In the genomic region with DNA sequence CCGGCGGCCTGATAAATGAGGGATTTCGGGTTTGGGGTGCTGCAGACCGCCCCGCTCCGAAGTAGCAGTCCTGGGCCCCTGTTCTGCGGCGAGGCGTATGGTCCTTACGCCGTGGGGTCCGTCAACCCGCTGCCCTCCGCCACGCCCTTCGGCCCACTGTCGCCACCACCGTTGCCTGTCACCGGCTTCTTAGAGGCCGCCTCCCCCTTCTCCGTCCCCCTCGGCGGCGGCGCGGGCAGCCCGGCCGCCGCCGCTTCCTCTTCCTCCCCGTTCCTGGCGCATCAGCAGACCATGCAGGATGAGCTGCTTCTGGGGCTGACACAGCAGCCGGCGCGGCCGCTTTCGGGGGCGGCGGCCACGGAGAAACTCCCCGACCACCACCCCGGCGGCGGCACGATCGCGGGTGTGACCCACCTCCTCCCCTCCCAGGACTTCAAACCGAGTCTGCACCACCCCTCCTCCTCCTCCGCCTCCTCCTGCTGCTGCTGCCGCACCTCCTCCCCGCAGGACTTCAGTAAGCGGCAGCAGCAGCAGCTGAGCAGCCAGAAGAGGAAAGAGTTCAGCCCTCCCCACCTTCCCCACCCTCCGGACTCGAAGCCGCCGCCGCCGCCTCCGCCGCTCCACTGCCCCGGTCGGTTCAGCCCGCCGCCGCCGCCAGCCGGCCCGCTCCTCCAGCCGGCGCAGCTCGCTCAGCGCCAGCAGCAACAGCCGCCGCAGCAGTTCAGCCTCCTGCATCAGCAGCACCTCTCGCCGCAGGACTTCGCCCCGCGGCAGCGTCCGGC, we compare ENCODE assay signal across 8 cellular contexts. TPM values are rescaled to one million over a fixed set of nuclear protein-coding genes. Genes with fewer than 3 reads are reported as not detected.
DNase-seq lines count a peak whose midpoint lies in the region; ATAC-seq and TF ChIP-seq lines count a peak whose summit lies in the region.

No MANE protein-coding gene starts in this region.

- peak overlapping the region; percentile 96 for H3K4me2 ChIP-seq in GM23338

- ATAC-seq in GM23338, result peak; percentile 13
- peak; percentile 11 to 52 (median 37) for ATAC-seq in heart left ventricle
- peak; percentile 67 to 73 for ATAC-seq in upper lobe of left lung (ENCODE audit: low FRiP score in 2 of 2)

- H3K27ac ChIP-seq in GM23338 (ENCODE audit: low read depth) (no peak overlapping the region), heart left ventricle (peak overlapping the region; percentile 98 to 100 (median 100)), upper lobe of left lung (peak overlapping the region; percentile 99 to 100 (median 100))

- H3K9me3 ChIP-seq in adipocyte (ENCODE audit: control insufficient read depth, low read length) (no peaks in the 10 kb centered on the region), heart left ventricle (no peaks in the 10 kb centered on the region), upper lobe of left lung (no peaks in the 10 kb centered on the region)

- DNase-seq in ELR (ENCODE audit: low read depth), result peak; percentile 71
- peak; percentile 60 for DNase-seq in GM23338 (ENCODE audit: low spot score)
- DNase-seq in Kasumi-1 (lab: John Stamatoyannopoulos, UW), result peak; percentile 76 to 85
- peak; percentile 70 for DNase-seq in SW480 (ENCODE audit: low spot score)
- peak; percentile 84 for DNase-seq in adipocyte (ENCODE audit: low read depth)
- DNase-seq in heart left ventricle, result peak; percentile 76 to 91 (median 85)
- peak; percentile 59 to 97 (median 76) for DNase-seq in posterior cingulate gyrus
- DNase-seq in upper lobe of left lung, result peak; percentile 79 to 95

- H4K20me1 ChIP-seq in GM23338 (replicated peaks; ENCODE audit: insufficient read depth), result no peaks in the 10 kb centered on the region

- H3K4me3 ChIP-seq in GM23338 (peak overlapping the region; percentile 91), adipocyte (ENCODE audit: low read length) (peak overlapping the region; percentile 98), heart left ventricle (peak overlapping the region; percentile 59 to 99 (median 92)), upper lobe of left lung (peak overlapping the region; percentile 72 to 92 (median 92))

- H3K27me3 Mint-ChIP-seq in GM23338 (ENCODE audit: insufficient read depth, low read depth, poor library complexity), result peaks cover 14% of the 10 kb centered on the region

- TF ChIP-seq POLR2A in heart left ventricle (IDR thresholded peaks at IDR 0.05) (peak in 1 of 2 donors; percentile 38), upper lobe of left lung (IDR thresholded peaks at IDR 0.05) (peak in 2 of 4 donors; percentile 45 to 73)

- peaks cover 35% of the 10 kb centered on the region for H3K4me1 ChIP-seq in GM23338 (ENCODE audit: insufficient read depth)
- peaks cover 27% of the 10 kb centered on the region for H3K4me1 ChIP-seq in adipocyte (ENCODE audit: control insufficient read depth, insufficient read depth, low read length)
- peaks cover 0 to 35% (median 24%) of the 10 kb centered on the region in 12 donors for H3K4me1 ChIP-seq in heart left ventricle
- peaks cover 13 to 32% (median 20%) of the 10 kb centered on the region in 4 donors for H3K4me1 ChIP-seq in upper lobe of left lung

- peaks cover 37% of the 10 kb centered on the region for H3K4me1 Mint-ChIP-seq in GM23338

- no peaks in the 10 kb centered on the region for H3F3A ChIP-seq in GM23338 (replicated peaks; ENCODE audit: low read depth)

- TF ChIP-seq EP300 in upper lobe of left lung (IDR thresholded peaks at IDR 0.05), result no peak

- no peak overlapping the region for H3K27ac Mint-ChIP-seq in GM23338

- H3K36me3 Mint-ChIP-seq in GM23338 (ENCODE audit: low read depth), result peaks cover 3% of the 10 kb centered on the region; the same call in 1 of the 3 replicates

- intact Hi-C loops in heart left ventricle (cut with DNase I), result loop anchor here in 8 of 10 donors (2.0 to 10.0 kb wide), 13 partner anchors 86 to 652 kb away; a partner anchor contains a TSS
- intact Hi-C loops in posterior cingulate gyrus (cut with DNase I), result loop anchor here (5.0 to 10.0 kb wide), 3 partner anchors 149 to 652 kb away; a partner anchor contains a TSS

- TF ChIP-seq CTCF in GM23338 (conservative IDR thresholded peaks at IDR 0.05; ENCODE audit: low read depth in 2 of 2), result no peak
- no peak for TF ChIP-seq CTCF in heart left ventricle (IDR thresholded peaks at IDR 0.05)
- TF ChIP-seq CTCF in upper lobe of left lung (IDR thresholded peaks at IDR 0.05), result peak in 1 of 6 experiments; percentile 10

- H3K9ac ChIP-seq in adipocyte (ENCODE audit: low read length), result peak overlapping the region; percentile 100

- WGBS in heart left ventricle, 4 donors, result 0 to 1% (median 0%) methylated on average over 38 to 81 of the region's 81 CpGs
- WGBS in upper lobe of left lung, 2 donors, result 0 to 1% methylated on average over 19 to 44 of the region's 81 CpGs

- H3K9me2 ChIP-seq in GM23338 (ENCODE audit: insufficient read depth), result no peaks in the 10 kb centered on the region

- peak overlapping the region; percentile 98 for H2AFZ ChIP-seq in GM23338

- no peaks in the 10 kb centered on the region for H3K36me3 ChIP-seq in GM23338 (ENCODE audit: insufficient read depth)
- H3K36me3 ChIP-seq in adipocyte (ENCODE audit: control insufficient read depth, insufficient read depth, low read length, severe bottlenecking), result peaks cover 7% of the 10 kb centered on the region
- peaks cover 0 to 9% (median 6%) of the 10 kb centered on the region in 9 donors for H3K36me3 ChIP-seq in heart left ventricle
- H3K36me3 ChIP-seq in upper lobe of left lung, result peaks cover 0 to 3% (median 1%) of the 10 kb centered on the region in 4 donors

- no peaks in the 10 kb centered on the region; the same call in 2 of the 3 replicates for H3K9me3 Mint-ChIP-seq in GM23338

- H3K79me2 ChIP-seq in GM23338 (replicated peaks; ENCODE audit: insufficient read depth), result no peaks in the 10 kb centered on the region; the same call in 1 of the 2 replicates

- H3K27me3 ChIP-seq in GM23338 (ENCODE audit: insufficient read depth), result peaks cover 32% of the 10 kb centered on the region
- H3K27me3 ChIP-seq in adipocyte (replicated peaks; ENCODE audit: control insufficient read depth, insufficient read depth, low read length), result no peaks in the 10 kb centered on the region
- no peaks in the 10 kb centered on the region for H3K27me3 ChIP-seq in heart left ventricle
- H3K27me3 ChIP-seq in upper lobe of left lung, result no peaks in the 10 kb centered on the region

- H3K4me3 Mint-ChIP-seq in GM23338, result peak overlapping the region; percentile 82

TF ChIP-seq in GM23338, 12 proteins besides CTCF, POLR2A, EP300 and RAD21:
- no peak for TF ChIP-seq ZNF114 (CRISPR knock-in tag; IDR thresholded peaks at IDR 0.05)
- TF ChIP-seq CREB1 (CRISPR knock-in tag; IDR thresholded peaks at IDR 0.05; ENCODE audit: low read depth), result no peak
- TF ChIP-seq, protein P1, sequence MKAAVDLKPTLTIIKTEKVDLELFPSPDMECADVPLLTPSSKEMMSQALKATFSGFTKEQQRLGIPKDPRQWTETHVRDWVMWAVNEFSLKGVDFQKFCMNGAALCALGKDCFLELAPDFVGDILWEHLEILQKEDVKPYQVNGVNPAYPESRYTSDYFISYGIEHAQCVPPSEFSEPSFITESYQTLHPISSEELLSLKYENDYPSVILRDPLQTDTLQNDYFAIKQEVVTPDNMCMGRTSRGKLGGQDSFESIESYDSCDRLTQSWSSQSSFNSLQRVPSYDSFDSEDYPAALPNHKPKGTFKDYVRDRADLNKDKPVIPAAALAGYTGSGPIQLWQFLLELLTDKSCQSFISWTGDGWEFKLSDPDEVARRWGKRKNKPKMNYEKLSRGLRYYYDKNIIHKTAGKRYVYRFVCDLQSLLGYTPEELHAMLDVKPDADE (IDR thresholded peaks at IDR 0.05), result no peak
- no peak for TF ChIP-seq NANOG (IDR thresholded peaks at IDR 0.05; ENCODE audit: borderline replicate concordance)
- peak; percentile 25 for TF ChIP-seq EZH2 (IDR thresholded peaks at IDR 0.05; ENCODE audit: low read depth, unreplicated experiment)
- TF ChIP-seq, protein P2, sequence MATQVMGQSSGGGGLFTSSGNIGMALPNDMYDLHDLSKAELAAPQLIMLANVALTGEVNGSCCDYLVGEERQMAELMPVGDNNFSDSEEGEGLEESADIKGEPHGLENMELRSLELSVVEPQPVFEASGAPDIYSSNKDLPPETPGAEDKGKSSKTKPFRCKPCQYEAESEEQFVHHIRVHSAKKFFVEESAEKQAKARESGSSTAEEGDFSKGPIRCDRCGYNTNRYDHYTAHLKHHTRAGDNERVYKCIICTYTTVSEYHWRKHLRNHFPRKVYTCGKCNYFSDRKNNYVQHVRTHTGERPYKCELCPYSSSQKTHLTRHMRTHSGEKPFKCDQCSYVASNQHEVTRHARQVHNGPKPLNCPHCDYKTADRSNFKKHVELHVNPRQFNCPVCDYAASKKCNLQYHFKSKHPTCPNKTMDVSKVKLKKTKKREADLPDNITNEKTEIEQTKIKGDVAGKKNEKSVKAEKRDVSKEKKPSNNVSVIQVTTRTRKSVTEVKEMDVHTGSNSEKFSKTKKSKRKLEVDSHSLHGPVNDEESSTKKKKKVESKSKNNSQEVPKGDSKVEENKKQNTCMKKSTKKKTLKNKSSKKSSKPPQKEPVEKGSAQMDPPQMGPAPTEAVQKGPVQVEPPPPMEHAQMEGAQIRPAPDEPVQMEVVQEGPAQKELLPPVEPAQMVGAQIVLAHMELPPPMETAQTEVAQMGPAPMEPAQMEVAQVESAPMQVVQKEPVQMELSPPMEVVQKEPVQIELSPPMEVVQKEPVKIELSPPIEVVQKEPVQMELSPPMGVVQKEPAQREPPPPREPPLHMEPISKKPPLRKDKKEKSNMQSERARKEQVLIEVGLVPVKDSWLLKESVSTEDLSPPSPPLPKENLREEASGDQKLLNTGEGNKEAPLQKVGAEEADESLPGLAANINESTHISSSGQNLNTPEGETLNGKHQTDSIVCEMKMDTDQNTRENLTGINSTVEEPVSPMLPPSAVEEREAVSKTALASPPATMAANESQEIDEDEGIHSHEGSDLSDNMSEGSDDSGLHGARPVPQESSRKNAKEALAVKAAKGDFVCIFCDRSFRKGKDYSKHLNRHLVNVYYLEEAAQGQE (IDR thresholded peaks at IDR 0.05; ENCODE audit: unreplicated experiment), result no peak

RNA-seq across cellular contexts. Expression of a gene that starts 0.6 kb away (rescaled TPM):
- 2.0 and 2.4 TPM in 2 replicates for total RNA-seq in GM23338 (2014; rRNA removed; shearing (Covaris generic))
- polyA plus RNA-seq in GM23338 (2016; fragmentation: Nextera tagmentation; extraction: Ambion mirVana), result 0.54 and 0.66 TPM in 2 replicates
- 10 to 100 TPM; 11.5 to 26.1 (median 20.3) TPM for total RNA-seq in heart left ventricle
- polyA plus RNA-seq in heart left ventricle, result 1 to 10 TPM; 4.2 to 4.4 TPM
- total RNA-seq in upper lobe of left lung, result 10 to 100 TPM in 5 of 6 donors, 1 to 10 TPM in 1; 9.3 to 44.6 (median 22.9) TPM

Comparison
In these comparisons a context has a peak if more than half of its experiments do, and no peak if none do; other contexts are left out.
1. ATAC-seq: peak in every context shown above with its lines; median percentile 70 in upper lobe of left lung; 37 in heart left ventricle; 13 in GM23338.